In the genomic region with DNA sequence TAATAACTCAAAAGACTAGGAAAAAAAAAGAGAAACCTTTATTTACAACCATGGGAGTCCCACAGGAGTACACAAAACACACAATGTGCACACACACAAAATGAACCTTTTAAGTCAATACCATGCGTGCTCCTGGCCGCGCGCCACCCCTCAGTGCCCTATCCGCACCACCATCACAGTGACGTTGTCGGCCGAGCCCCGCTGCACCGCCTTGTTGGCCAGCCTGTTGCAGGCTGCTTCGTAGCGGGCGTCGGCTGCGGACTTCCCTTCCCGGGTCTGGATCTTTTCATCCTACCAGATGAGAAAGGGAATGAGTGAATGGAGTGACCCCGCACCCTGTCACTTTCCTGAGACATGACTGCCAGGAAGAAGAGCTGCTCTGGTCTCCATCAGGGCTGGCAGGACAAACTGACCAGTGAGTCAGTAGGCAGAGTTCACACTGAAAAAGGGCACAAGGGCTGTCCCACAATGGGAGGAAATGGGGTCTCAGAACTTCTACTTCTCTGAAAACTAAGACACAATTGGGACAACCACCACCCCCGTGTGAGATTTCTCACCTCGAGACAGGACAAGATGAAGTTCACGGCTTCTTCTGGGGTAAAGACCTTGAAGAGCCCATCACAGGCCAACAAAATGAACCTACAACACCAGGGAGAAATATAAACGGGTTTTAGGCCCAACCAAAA, we compare ENCODE assay signal across 9 cellular contexts. TPM values are rescaled to one million over a fixed set of nuclear protein-coding genes. Genes with fewer than 3 reads are reported as not detected.
DNase-seq lines count a peak whose midpoint lies in the region; ATAC-seq and TF ChIP-seq lines count a peak whose summit lies in the region.
"Had no signal": no experiment of that assay in that cellular context is flagged by ENCODE, and none has a peak within 500 bp of the region (broad histone marks: within the 10 kb centered on the region; RNA-seq: fewer than 3 reads in every experiment).

No MANE protein-coding gene starts in this region.

- H3K27ac Mint-ChIP-seq in progenitor cell of endocrine pancreas, result no peak overlapping the region

- peaks cover 5% of the 10 kb centered on the region for H3K27me3 Mint-ChIP-seq in progenitor cell of endocrine pancreas

- TF ChIP-seq CTCF in coronary artery (IDR thresholded peaks at IDR 0.05) (no peak), vagina (IDR thresholded peaks at IDR 0.05) (no peak), progenitor cell of endocrine pancreas (IDR thresholded peaks at IDR 0.05; ENCODE audit: unreplicated experiment) (no peak)

- H3K9me3 ChIP-seq in vagina, result no peaks in the 10 kb centered on the region
- H3K9me3 ChIP-seq: body of pancreas had no signal

- H3K4me3 Mint-ChIP-seq in progenitor cell of endocrine pancreas (ENCODE audit: low read depth), result no peak overlapping the region

- no peak for TF ChIP-seq POLR2A in vagina (IDR thresholded peaks at IDR 0.05)

- H3K36me3 ChIP-seq in vagina, result peaks cover 0 to 47% of the 10 kb centered on the region in 2 donors

- H3K4me3 ChIP-seq in coronary artery (no peak overlapping the region), vagina (no peak overlapping the region)
- H3K4me3 ChIP-seq: body of pancreas had no signal

- peaks cover 12% of the 10 kb centered on the region for H3K36me3 Mint-ChIP-seq in progenitor cell of endocrine pancreas (ENCODE audit: insufficient read depth)

- H3K9me3 Mint-ChIP-seq in progenitor cell of endocrine pancreas (ENCODE audit: low read depth), result no peaks in the 10 kb centered on the region

- no peak for ATAC-seq in left ventricle myocardium superior

- H3K27me3 ChIP-seq in vagina, result no peaks in the 10 kb centered on the region
- H3K27me3 ChIP-seq: body of pancreas had no signal

- peak overlapping the region; percentile 65 to 84 for H3K27ac ChIP-seq in coronary artery
- H3K27ac ChIP-seq in vagina, result peak overlapping the region; percentile 59

- no peaks in the 10 kb centered on the region for H3K4me1 Mint-ChIP-seq in progenitor cell of endocrine pancreas (ENCODE audit: low read depth)

- DNase-seq in left ventricle myocardium superior, result peak; percentile 41
- no peak for DNase-seq in cardiac septum (ENCODE audit: low spot score)
- DNase-seq in coronary artery (ENCODE audit: low spot score), result peak; percentile 70
- peak; percentile 28 for DNase-seq in mucosa of gallbladder (ENCODE audit: low spot score)
- DNase-seq in vagina (ENCODE audit: extremely low spot score in 2 of 2), result no peak
- no peak for DNase-seq in NCI-H774 (lab: John Stamatoyannopoulos, UW)
- no peak for DNase-seq in progenitor cell of endocrine pancreas (ENCODE audit: low spot score, unreplicated experiment)
- no peak for DNase-seq in mesenteric fat pad (ENCODE audit: low spot score)
- DNase-seq: body of pancreas had no signal

- H3K4me1 ChIP-seq in vagina, result peaks cover 22% of the 10 kb centered on the region

- intact Hi-C loops in left ventricle myocardium superior (cut with micrococcal nuclease) (no loop called here), cardiac septum (cut with DNase I) (no loop called here), vagina (cut with DNase I) (no loop called here)

RNA-seq across cellular contexts. Expression of a gene that starts 11.8 kb away (rescaled TPM):
- total RNA-seq in left ventricle myocardium superior, result not detected
- 0.62 TPM for total RNA-seq in cardiac septum
- 0.35 TPM for total RNA-seq in mucosa of gallbladder
- not detected for total RNA-seq in vagina
- 0.91 and 1.3 TPM in 2 replicates for total RNA-seq in progenitor cell of endocrine pancreas
- total RNA-seq in mesenteric fat pad, result 1.5 TPM

RNA-seq across cellular contexts. Expression of a gene that starts 32.1 kb away (rescaled TPM):
- total RNA-seq in left ventricle myocardium superior (22.0 TPM), cardiac septum (14.3 TPM), mucosa of gallbladder (2.0 TPM), vagina (0.25 TPM), progenitor cell of endocrine pancreas (0.07 and 0.13 TPM in 2 replicates), mesenteric fat pad (4.4 TPM)

RNA-seq across cellular contexts. Expression of a gene that starts 33.0 kb away (rescaled TPM):
- total RNA-seq in left ventricle myocardium superior, result 26.7 TPM
- total RNA-seq in cardiac septum, result 29.5 TPM
- 40.5 TPM for total RNA-seq in mucosa of gallbladder
- 62.6 TPM for total RNA-seq in vagina
- total RNA-seq in progenitor cell of endocrine pancreas, result 50.3 and 56.3 TPM in 2 replicates
- total RNA-seq in mesenteric fat pad, result 36.4 TPM

Comparison
In these comparisons a context has a peak if more than half of its experiments do, and no peak if none do; other contexts are left out.
1. DNase-seq: peak in left ventricle myocardium superior (single experiment), coronary artery (single experiment) and mucosa of gallbladder (single experiment); none in cardiac septum (single experiment), vagina (0 of 2), NCI-H774 (single experiment), progenitor cell of endocrine pancreas (single experiment) and mesenteric fat pad (single experiment).